ENCODE assay signal across 18 cellular contexts in genomic region chr21:24899138-24899537, GRCh38.
A peak's percentile ranks its signal among the peaks of the same experiment; 100 is the strongest.
DNase-seq lines count a peak whose midpoint lies in the region; ATAC-seq lines count a peak whose summit lies in the region.
"Had no signal": no experiment of that assay in that cellular context is flagged by ENCODE, and none has a peak within 500 bp of the region (broad histone marks: within the 10 kb centered on the region; RNA-seq: fewer than 3 reads in every experiment).

No MANE protein-coding gene starts in this region.

- DNase-seq in nucleus accumbens (lab: John Stamatoyannopoulos, UW) (no peak), inferior parietal cortex (ENCODE audit: extremely low spot score) (no peak), Ammon's horn (ENCODE audit: low spot score) (no peak)
- no peak for DNase-seq in stimulated activated CD8-positive, alpha-beta memory T cell treated with anti-CD3 and anti-CD28 coated beads, Interleukin-4, amount 100 ng/mL, for 48 hours
- DNase-seq: activated effector memory CD4-positive, alpha-beta T cell treated with Interleukin-2 at 50 U/mL for 16 hours; amygdala; CD8-positive, alpha-beta memory T cell; DND-41; hypothalamus; Kasumi-1; NK-92 treated with Interleukin-12 subunit alpha and Interleukin-12 subunit beta, amount 100 ng/mL, for 24 hours; retina; substantia nigra; T-helper 1 cell had no signal

- ATAC-seq in GM18508 (IDR thresholded peaks at IDR 0.05; ENCODE audit: insufficient read depth, unreplicated experiment) (peak; percentile 42), GM19463 (IDR thresholded peaks at IDR 0.05; ENCODE audit: unreplicated experiment) (peak; percentile 52), HG02798 (IDR thresholded peaks at IDR 0.05; ENCODE audit: poor library complexity, unreplicated experiment) (peak; percentile 58), HG03460 (IDR thresholded peaks at IDR 0.05; ENCODE audit: unreplicated experiment) (peak; percentile 55)
